Comparison of ENCODE assay signal across 23 cellular contexts in genomic region chr6:5280926-5281325, GRCh38. TPM values are rescaled to one million over a fixed set of nuclear protein-coding genes. Genes with fewer than 3 reads are reported as not detected.
DNase-seq lines count a peak whose midpoint lies in the region; ATAC-seq and TF ChIP-seq lines count a peak whose summit lies in the region.
"Had no signal": no experiment of that assay in that cellular context is flagged by ENCODE, and none has a peak within 500 bp of the region (broad histone marks: within the 10 kb centered on the region; RNA-seq: fewer than 3 reads in every experiment).

No MANE protein-coding gene starts in this region.

- no peak for DNase-seq in activated CD4-positive, alpha-beta T cell treated with anti-CD3 and anti-CD28 coated beads for 36 hours
- DNase-seq in activated CD4-positive, alpha-beta T cell treated with anti-CD3 and anti-CD28 coated beads for 1 hour = no peak
- DNase-seq in activated naive CD4-positive, alpha-beta T cell treated with anti-CD3 and anti-CD28 coated beads, Interleukin-2, amount 50 U/mL, for 72 hours (ENCODE audit: low spot score in 2 of 2) = no peak
- no peak for DNase-seq in activated naive CD4-positive, alpha-beta T cell (lab: John Stamatoyannopoulos, UW)
- no peak for DNase-seq in WERI-Rb-1
- DNase-seq in stimulated activated effector memory CD8-positive, alpha-beta T cell treated with anti-CD3 and anti-CD28 coated beads, Interleukin-12 subunit alpha, Interleukin-12 subunit beta, amount 100 ng/mL, for 72 hours (ENCODE audit: low spot score in 2 of 2) = no peak
- DNase-seq in HAP-1 (ENCODE audit: low spot score in 2 of 2) = no peak
- DNase-seq: 8988T; CD8-positive, alpha-beta T cell; DND-41; GM23248; HCEC 1CT; Karpas-422; NCI-H1417; NCI-H1694 treated with DMSO at 0.1 percent for 48 hours; NCI-H2081 treated with DMSO at 0.1 percent for 48 hours; NCI-H2171 treated with DMSO at 0.1 percent for 48 hours; NCI-H524 treated with DMSO at 0.1 percent for 48 hours; NCI-H82; Peyer's patch; SJCRH30 had no signal

- no peak overlapping the region for H3K4me3 Mint-ChIP-seq in activated CD4-positive, alpha-beta T cell treated with anti-CD3 and anti-CD28 coated beads for 36 hours
- H3K4me3 Mint-ChIP-seq in stimulated activated effector memory CD8-positive, alpha-beta T cell treated with anti-CD3 and anti-CD28 coated beads, Interleukin-12 subunit alpha, Interleukin-12 subunit beta, amount 100 ng/mL, for 72 hours = peak overlapping the region; percentile 64
- H3K4me3 Mint-ChIP-seq: CD8-positive, alpha-beta T cell had no signal

- CTCF ChIA-PET in activated CD4-positive, alpha-beta T cell treated with anti-CD3 and anti-CD28 coated beads for 36 hours (lab: Charles Lee) = interaction anchor here (0.6 to 2.0 kb wide), 2 partner anchors 22 to 85 kb away, joined by 3 to 11 read pairs; no protein-coding TSS in a partner anchor

- H3K4me3 ChIP-seq in WERI-Rb-1 (ENCODE audit: low read depth, low read length) (no peak overlapping the region), HAP-1 (no peak overlapping the region)
- H3K4me3 ChIP-seq: BLaER1 treated with 17β-estradiol and CSF1 and Interleukin-3, amounts not matched to agents 10 nM and 100 nM; GM23248; Peyer's patch; SJCRH30 had no signal

- intact Hi-C loops in activated CD4-positive, alpha-beta T cell treated with anti-CD3 and anti-CD28 coated beads for 36 hours (cut with DNase I, micrococcal nuclease) = loop anchor here (1.0 to 5.0 kb wide), 6 partner anchors 20 to 644 kb away; partner anchors contain the start of genes FARS2 (in 2 of the 2) and CDYL (in 1 of the 2)

- H3K27me3 Mint-ChIP-seq in activated CD4-positive, alpha-beta T cell treated with anti-CD3 and anti-CD28 coated beads for 36 hours = no peaks in the 10 kb centered on the region

- no peak for TF ChIP-seq CTCF in WERI-Rb-1 (IDR thresholded peaks at IDR 0.05; ENCODE audit: low read depth, low read length)

- POLR2A ChIA-PET in activated CD4-positive, alpha-beta T cell treated with anti-CD3 and anti-CD28 coated beads for 36 hours (lab: Charles Lee) = no interaction called here

- peaks cover 13% of the 10 kb centered on the region for H3K36me3 Mint-ChIP-seq in activated CD4-positive, alpha-beta T cell treated with anti-CD3 and anti-CD28 coated beads for 36 hours (ENCODE audit: low read depth)
- peaks cover 0 to 23% of the 10 kb centered on the region in 2 donors for H3K36me3 Mint-ChIP-seq in activated naive CD4-positive, alpha-beta T cell treated with anti-CD3 and anti-CD28 coated beads, Interleukin-2, amount 50 U/mL, for 72 hours
- peaks cover 11% of the 10 kb centered on the region for H3K36me3 Mint-ChIP-seq in stimulated activated effector memory CD8-positive, alpha-beta T cell treated with anti-CD3 and anti-CD28 coated beads, Interleukin-12 subunit alpha, Interleukin-12 subunit beta, amount 100 ng/mL, for 72 hours

- ATAC-seq in activated CD4-positive, alpha-beta T cell treated with anti-CD3 and anti-CD28 coated beads for 36 hours = no peak
- ATAC-seq in activated naive CD4-positive, alpha-beta T cell treated with anti-CD3 and anti-CD28 coated beads, Interleukin-2, amount 50 U/mL, for 72 hours = no peak
- no peak for ATAC-seq in stimulated activated effector memory CD8-positive, alpha-beta T cell treated with anti-CD3 and anti-CD28 coated beads, Interleukin-12 subunit alpha, Interleukin-12 subunit beta, amount 100 ng/mL, for 72 hours
- ATAC-seq in HG03159 (IDR thresholded peaks at IDR 0.05; ENCODE audit: unreplicated experiment) = no peak
- ATAC-seq: CD8-positive, alpha-beta T cell had no signal

- peak overlapping the region; percentile 83 for H3K27ac Mint-ChIP-seq in activated CD4-positive, alpha-beta T cell treated with anti-CD3 and anti-CD28 coated beads for 36 hours
- H3K27ac Mint-ChIP-seq in activated naive CD4-positive, alpha-beta T cell treated with anti-CD3 and anti-CD28 coated beads, Interleukin-2, amount 50 U/mL, for 72 hours = peak overlapping the region; percentile 73 to 90
- peak overlapping the region; percentile 95 for H3K27ac Mint-ChIP-seq in stimulated activated effector memory CD8-positive, alpha-beta T cell treated with anti-CD3 and anti-CD28 coated beads, Interleukin-12 subunit alpha, Interleukin-12 subunit beta, amount 100 ng/mL, for 72 hours

- H3K9me3 Mint-ChIP-seq in activated CD4-positive, alpha-beta T cell treated with anti-CD3 and anti-CD28 coated beads for 36 hours (ENCODE audit: low read depth) = no peaks in the 10 kb centered on the region
- peaks cover 0 to 5% of the 10 kb centered on the region in 2 donors for H3K9me3 Mint-ChIP-seq in activated naive CD4-positive, alpha-beta T cell treated with anti-CD3 and anti-CD28 coated beads, Interleukin-2, amount 50 U/mL, for 72 hours
- no peaks in the 10 kb centered on the region for H3K9me3 Mint-ChIP-seq in stimulated activated effector memory CD8-positive, alpha-beta T cell treated with anti-CD3 and anti-CD28 coated beads, Interleukin-12 subunit alpha, Interleukin-12 subunit beta, amount 100 ng/mL, for 72 hours
- H3K9me3 Mint-ChIP-seq: CD8-positive, alpha-beta T cell had no signal

- H3K27ac ChIP-seq in WERI-Rb-1 = peak overlapping the region; percentile 32
- H3K27ac ChIP-seq: BLaER1 treated with 17β-estradiol and CSF1 and Interleukin-3, amounts not matched to agents 10 nM and 100 nM; GM23248; Peyer's patch; SJCRH30 had no signal

- H3K36me3 ChIP-seq in WERI-Rb-1 (no peaks in the 10 kb centered on the region), HAP-1 (replicated peaks) (no peaks in the 10 kb centered on the region)
- H3K36me3 ChIP-seq: Peyer's patch, SJCRH30 had no signal

- no peaks in the 10 kb centered on the region; the same call in 1 of the 2 replicates for H3K4me1 ChIP-seq in HAP-1
- H3K4me1 ChIP-seq: Peyer's patch, SJCRH30 had no signal

- H3K4me1 Mint-ChIP-seq in activated CD4-positive, alpha-beta T cell treated with anti-CD3 and anti-CD28 coated beads for 36 hours = peaks cover 52% of the 10 kb centered on the region
- peaks cover 66% of the 10 kb centered on the region for H3K4me1 Mint-ChIP-seq in stimulated activated effector memory CD8-positive, alpha-beta T cell treated with anti-CD3 and anti-CD28 coated beads, Interleukin-12 subunit alpha, Interleukin-12 subunit beta, amount 100 ng/mL, for 72 hours

- no peaks in the 10 kb centered on the region for H3K27me3 ChIP-seq in WERI-Rb-1 (ENCODE audit: insufficient read depth, low read depth, severe bottlenecking)
- no peaks in the 10 kb centered on the region for H3K27me3 ChIP-seq in HAP-1 (ENCODE audit: low read depth)
- H3K27me3 ChIP-seq: BLaER1 treated with 17β-estradiol and CSF1 and Interleukin-3, amounts not matched to agents 10 nM and 100 nM; Peyer's patch; SJCRH30 had no signal

- in situ Hi-C loops in HAP-1 (cut with MboI; ENCODE audit: low sequenced_read_pairs) = no loop called here

- H3K9me3 ChIP-seq in WERI-Rb-1 (ENCODE audit: severe bottlenecking) = no peaks in the 10 kb centered on the region
- H3K9me3 ChIP-seq in HAP-1 = no peaks in the 10 kb centered on the region
- H3K9me3 ChIP-seq: BLaER1 treated with 17β-estradiol and CSF1 and Interleukin-3, amounts not matched to agents 10 nM and 100 nM; Peyer's patch; SJCRH30 had no signal

RNA-seq across cellular contexts. Expression of gene FARS2, which starts 19.6 kb away (rescaled TPM):
- total RNA-seq in activated CD4-positive, alpha-beta T cell treated with anti-CD3 and anti-CD28 coated beads for 36 hours = 10 to 100 TPM; 17.6 to 18.4 TPM
- 10 to 100 TPM in 1 of 2 donors, 1 to 10 TPM in 1; 8.2 to 29.0 TPM for total RNA-seq in activated naive CD4-positive, alpha-beta T cell treated with anti-CD3 and anti-CD28 coated beads, Interleukin-2, amount 50 U/mL, for 72 hours

RNA-seq across cellular contexts. Expression of gene LYRM4, which starts 20.2 kb away (rescaled TPM):
- 10 to 100 TPM; 46.4 to 53.4 TPM for total RNA-seq in activated CD4-positive, alpha-beta T cell treated with anti-CD3 and anti-CD28 coated beads for 36 hours
- 10 to 100 TPM; 32.7 to 40.7 TPM for total RNA-seq in activated naive CD4-positive, alpha-beta T cell treated with anti-CD3 and anti-CD28 coated beads, Interleukin-2, amount 50 U/mL, for 72 hours
